In the genomic region with DNA sequence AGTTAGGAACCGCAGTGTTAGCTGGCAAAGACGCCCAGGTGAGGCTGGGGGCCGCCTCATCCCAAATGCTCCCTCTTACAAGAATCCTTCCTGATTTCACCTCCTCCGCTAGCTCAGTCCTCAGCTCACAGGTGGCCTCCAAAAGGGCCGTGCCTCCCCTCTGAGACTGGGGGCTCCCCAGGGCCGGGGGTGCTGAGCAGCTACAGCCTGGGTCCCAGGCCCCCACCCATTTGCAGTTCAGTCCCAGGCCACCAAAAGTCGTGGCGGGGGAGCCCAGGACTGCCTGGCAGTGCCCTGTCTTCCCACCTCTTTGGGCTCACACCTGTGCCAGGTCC, we compare ENCODE assay signal across 18 cellular contexts. TPM values are rescaled to one million over a fixed set of nuclear protein-coding genes. Genes with fewer than 3 reads are reported as not detected.
DNase-seq lines count a peak whose midpoint lies in the region; ATAC-seq and TF ChIP-seq lines count a peak whose summit lies in the region.
"Had no signal": no experiment of that assay in that cellular context is flagged by ENCODE, and none has a peak within 500 bp of the region (broad histone marks: within the 10 kb centered on the region; RNA-seq: fewer than 3 reads in every experiment).

No MANE protein-coding gene starts in this region.

- H2AFZ ChIP-seq in neuronal stem cell (ENCODE audit: low read length): no peak overlapping the region

- no peak overlapping the region for H2BK120ac ChIP-seq in neuronal stem cell (ENCODE audit: low read depth, low read length)

- H2BK5ac ChIP-seq in neuronal stem cell (ENCODE audit: low read length): no peak overlapping the region

- no peak overlapping the region for H2BK15ac ChIP-seq in neuronal stem cell (ENCODE audit: low read length)

- H3K36me3 Mint-ChIP-seq in activated naive CD4-positive, alpha-beta T cell treated with anti-CD3 and anti-CD28 coated beads, Interleukin-2, amount 10 ng/mL, durations not matched to agents 7 days and 5 days: peaks cover 4% of the 10 kb centered on the region
- H3K36me3 Mint-ChIP-seq in activated naive CD4-positive, alpha-beta T cell treated with anti-CD3 and anti-CD28 coated beads, Interleukin-2, amount 50 U/mL, for 72 hours: no peaks in the 10 kb centered on the region
- H3K36me3 Mint-ChIP-seq in central memory CD8-positive, alpha-beta T cell (ENCODE audit: insufficient read depth): peaks cover 31% of the 10 kb centered on the region

- H4K91ac ChIP-seq in neuronal stem cell (ENCODE audit: low read depth, low read length, poor library complexity): no peak overlapping the region

- no peak overlapping the region for H2AK5ac ChIP-seq in neuronal stem cell (ENCODE audit: low read depth, low read length)

- no peak overlapping the region for H4K8ac ChIP-seq in neuronal stem cell (ENCODE audit: low read depth, low read length)

- no peaks in the 10 kb centered on the region for H3K27me3 ChIP-seq in neuronal stem cell (ENCODE audit: control insufficient read depth in 3 of 3, insufficient read depth in 3 of 3, low read depth in 1 of 3, low read length in 3 of 3)
- no peaks in the 10 kb centered on the region for H3K27me3 ChIP-seq in upper lobe of right lung
- H3K27me3 ChIP-seq: BLaER1 had no signal

- DNase-seq in activated naive CD4-positive, alpha-beta T cell treated with anti-CD3 and anti-CD28 coated beads, Interleukin-2, amount 10 ng/mL, durations not matched to agents 7 days and 5 days: peak; percentile 17
- DNase-seq in activated naive CD4-positive, alpha-beta T cell treated with anti-CD3 and anti-CD28 coated beads, Interleukin-2, amount 50 U/mL, for 72 hours (ENCODE audit: low spot score in 2 of 2): no peak
- no peak for DNase-seq in central memory CD8-positive, alpha-beta T cell (ENCODE audit: low spot score in 2 of 2)
- DNase-seq in neuronal stem cell (ENCODE audit: low spot score): no peak
- peak; percentile 59 for DNase-seq in upper lobe of right lung
- no peak for DNase-seq in NCI-H146 treated with DMSO at 0.1 percent for 48 hours (lab: John Stamatoyannopoulos, UW; ENCODE audit: unreplicated experiment)
- DNase-seq: 8988T; CD4-positive, alpha-beta memory T cell; DMS79 treated with DMSO at 0.1 percent for 48 hours; GF-D8; GOT3; HFFc6 had no signal

- no peak overlapping the region for H2BK12ac ChIP-seq in neuronal stem cell (ENCODE audit: low read length)

- no peak overlapping the region for H3K18ac ChIP-seq in neuronal stem cell (ENCODE audit: low read length)

- no CpG with 5 or more reads among the region's 8 CpGs for WGBS in neuronal stem cell (ENCODE audit: extremely low coverage in 2 of 2, insufficient read length in 2 of 2, insufficient replicate concordance in 1 of 2), 2 donors

- no peak overlapping the region for H3K4me3 Mint-ChIP-seq in activated naive CD4-positive, alpha-beta T cell treated with anti-CD3 and anti-CD28 coated beads, Interleukin-2, amount 10 ng/mL, durations not matched to agents 7 days and 5 days
- no peak overlapping the region for H3K4me3 Mint-ChIP-seq in central memory CD8-positive, alpha-beta T cell
- H3K4me3 Mint-ChIP-seq: CD14-positive monocyte; CD4-positive, alpha-beta memory T cell; HFFc6 had no signal

- no peak for ATAC-seq in activated naive CD4-positive, alpha-beta T cell treated with anti-CD3 and anti-CD28 coated beads, Interleukin-2, amount 50 U/mL, for 72 hours
- no peak for ATAC-seq in central memory CD8-positive, alpha-beta T cell (replicated peaks; ENCODE audit: extremely low read depth, poor library complexity, severe bottlenecking)
- ATAC-seq in upper lobe of right lung (peak; percentile 13), GM18520 (IDR thresholded peaks at IDR 0.05; ENCODE audit: unreplicated experiment) (no peak)

- H3K4me1 Mint-ChIP-seq in activated naive CD4-positive, alpha-beta T cell treated with anti-CD3 and anti-CD28 coated beads, Interleukin-2, amount 10 ng/mL, durations not matched to agents 7 days and 5 days: no peaks in the 10 kb centered on the region
- H3K4me1 Mint-ChIP-seq in central memory CD8-positive, alpha-beta T cell: no peaks in the 10 kb centered on the region
- H3K4me1 Mint-ChIP-seq: CD14-positive monocyte had no signal

- H3K4me3 ChIP-seq in neuronal stem cell (ENCODE audit: low read length in 2 of 2) (no peak overlapping the region), upper lobe of right lung (no peak overlapping the region)
- H3K4me3 ChIP-seq: BLaER1 had no signal

- CTCF ChIA-PET in activated naive CD4-positive, alpha-beta T cell treated with anti-CD3 and anti-CD28 coated beads, Interleukin-2, amount 10 ng/mL, durations not matched to agents 7 days and 5 days (lab: Charles Lee): no interaction called here

- H3K9me3 ChIP-seq in neuronal stem cell (replicated peaks in 1 of 2; ENCODE audit: control insufficient read depth in 2 of 2, insufficient read depth in 1 of 2, low read depth in 1 of 2, low read length in 2 of 2) (no peaks in the 10 kb centered on the region), upper lobe of right lung (no peaks in the 10 kb centered on the region)
- H3K9me3 ChIP-seq: BLaER1 had no signal

- H3K36me3 ChIP-seq in neuronal stem cell (replicated peaks in 1 of 2; ENCODE audit: control insufficient read depth in 2 of 2, insufficient read depth in 2 of 2, low read length in 2 of 2) (peaks cover 8 to 81% of the 10 kb centered on the region in 2 donors), upper lobe of right lung (peaks cover 55% of the 10 kb centered on the region)

- no peaks in the 10 kb centered on the region for H3K4me1 ChIP-seq in neuronal stem cell (ENCODE audit: control insufficient read depth in 2 of 2, insufficient read depth in 1 of 2, low read depth in 1 of 2, low read length in 2 of 2)
- no peaks in the 10 kb centered on the region for H3K4me1 ChIP-seq in upper lobe of right lung
- H3K4me1 ChIP-seq: BLaER1 had no signal

- no peak overlapping the region for H3K4me2 ChIP-seq in neuronal stem cell (ENCODE audit: insufficient read depth, low read length, poor library complexity, severe bottlenecking)
- H3K4me2 ChIP-seq: BLaER1 had no signal

- no peaks in the 10 kb centered on the region for H3K79me1 ChIP-seq in neuronal stem cell (ENCODE audit: low read depth, low read length)

- intact Hi-C loops in upper lobe of right lung (cut with DNase I): no loop called here

- H3K27ac ChIP-seq in neuronal stem cell (replicated peaks; ENCODE audit: low read length) (no peak overlapping the region), upper lobe of right lung (no peak overlapping the region)
- H3K27ac ChIP-seq: BLaER1 had no signal

- H3K23ac ChIP-seq in neuronal stem cell (ENCODE audit: low read depth, low read length, poor library complexity): peak overlapping the region; percentile 10

- no peak overlapping the region for H3K9ac ChIP-seq in neuronal stem cell (ENCODE audit: low read depth, low read length, poor library complexity)
- H3K9ac ChIP-seq: BLaER1 had no signal

- H3K4ac ChIP-seq in neuronal stem cell (ENCODE audit: low read length): no peak overlapping the region

- no peaks in the 10 kb centered on the region for H3K27me3 Mint-ChIP-seq in activated naive CD4-positive, alpha-beta T cell treated with anti-CD3 and anti-CD28 coated beads, Interleukin-2, amount 10 ng/mL, durations not matched to agents 7 days and 5 days
- no peaks in the 10 kb centered on the region for H3K27me3 Mint-ChIP-seq in central memory CD8-positive, alpha-beta T cell
- H3K27me3 Mint-ChIP-seq: CD4-positive, alpha-beta memory T cell had no signal

- no peak overlapping the region for H3K14ac ChIP-seq in neuronal stem cell (ENCODE audit: low read length)

- no peak for TF ChIP-seq CTCF in upper lobe of right lung (IDR thresholded peaks at IDR 0.05)

- no peaks in the 10 kb centered on the region for H3K9me3 Mint-ChIP-seq in activated naive CD4-positive, alpha-beta T cell treated with anti-CD3 and anti-CD28 coated beads, Interleukin-2, amount 10 ng/mL, durations not matched to agents 7 days and 5 days
- H3K9me3 Mint-ChIP-seq in activated naive CD4-positive, alpha-beta T cell treated with anti-CD3 and anti-CD28 coated beads, Interleukin-2, amount 50 U/mL, for 72 hours: no peaks in the 10 kb centered on the region
- H3K9me3 Mint-ChIP-seq in central memory CD8-positive, alpha-beta T cell: no peaks in the 10 kb centered on the region
- H3K9me3 Mint-ChIP-seq: CD4-positive, alpha-beta memory T cell; HFFc6 had no signal

- no peak overlapping the region for H3K27ac Mint-ChIP-seq in activated naive CD4-positive, alpha-beta T cell treated with anti-CD3 and anti-CD28 coated beads, Interleukin-2, amount 10 ng/mL, durations not matched to agents 7 days and 5 days
- peak overlapping the region in 1 of 2 donors; percentile 30 for H3K27ac Mint-ChIP-seq in activated naive CD4-positive, alpha-beta T cell treated with anti-CD3 and anti-CD28 coated beads, Interleukin-2, amount 50 U/mL, for 72 hours
- H3K27ac Mint-ChIP-seq in central memory CD8-positive, alpha-beta T cell (ENCODE audit: low read depth): peak overlapping the region; percentile 82
- H3K27ac Mint-ChIP-seq: CD14-positive monocyte, HFFc6 had no signal

RNA-seq across cellular contexts. Expression of gene RNU1-1, which starts 29.6 kb away (rescaled TPM):
- 1,000 to 10,000 TPM; 1,082 to 1,722 TPM for total RNA-seq in activated naive CD4-positive, alpha-beta T cell treated with anti-CD3 and anti-CD28 coated beads, Interleukin-2, amount 50 U/mL, for 72 hours
- 14.3 TPM for polyA plus RNA-seq in neuronal stem cell (2013, experiment 1 of 2)
- polyA plus RNA-seq in neuronal stem cell (2013, experiment 2 of 2): 15.9 TPM
- total RNA-seq in upper lobe of right lung: 6,622 TPM
- polyA plus RNA-seq: AG04450; CD14-positive monocyte; CD4-positive, alpha-beta memory T cell had no signal

RNA-seq across cellular contexts. Expression of gene NECAP2, which starts 43.9 kb away (rescaled TPM):
- 10 to 100 TPM; 58.8 to 69.5 TPM for total RNA-seq in activated naive CD4-positive, alpha-beta T cell treated with anti-CD3 and anti-CD28 coated beads, Interleukin-2, amount 50 U/mL, for 72 hours
- 38.4 TPM for polyA plus RNA-seq in neuronal stem cell (2013, experiment 1 of 2)
- 38.2 TPM for polyA plus RNA-seq in neuronal stem cell (2013, experiment 2 of 2)
- total RNA-seq in upper lobe of right lung: 78.1 TPM

RNA-seq across cellular contexts. Expression of gene SPATA21, which starts 47.2 kb away (rescaled TPM):
- not detected for total RNA-seq in activated naive CD4-positive, alpha-beta T cell treated with anti-CD3 and anti-CD28 coated beads, Interleukin-2, amount 50 U/mL, for 72 hours
- 0.17 TPM for polyA plus RNA-seq in neuronal stem cell (2013, experiment 1 of 2)
- polyA plus RNA-seq in neuronal stem cell (2013, experiment 2 of 2): 0.10 TPM
- not detected for total RNA-seq in upper lobe of right lung
- total RNA-seq: A673; CD4-positive, alpha-beta memory T cell; H7 had no signal
- polyA plus RNA-seq: CD14-positive monocyte; CD4-positive, alpha-beta memory T cell had no signal

Comparison
In these comparisons a context has a peak if more than half of its experiments do, and no peak if none do; other contexts are left out.
1. DNase-seq: peak in activated naive CD4-positive, alpha-beta T cell treated with anti-CD3 and anti-CD28 coated beads, Interleukin-2, amount 10 ng/mL, durations not matched to agents 7 days and 5 days (single experiment) and upper lobe of right lung (single experiment); none in activated naive CD4-positive, alpha-beta T cell treated with anti-CD3 and anti-CD28 coated beads, Interleukin-2, amount 50 U/mL, for 72 hours (0 of 2), central memory CD8-positive, alpha-beta T cell (0 of 2), neuronal stem cell (single experiment) and NCI-H146 treated with DMSO at 0.1 percent for 48 hours (single experiment).